8 cellular contexts compared by ENCODE assay signal in genomic region chr3:24493951-24494615, GRCh38. TPM values are rescaled to one million over a fixed set of nuclear protein-coding genes. Genes with fewer than 3 reads are reported as not detected.
DNase-seq lines count a peak whose midpoint lies in the region; ATAC-seq, FAIRE-seq and TF ChIP-seq lines count a peak whose summit lies in the region.

No MANE protein-coding gene starts in this region.

- H3K27me3 Mint-ChIP-seq in activated CD8-positive, alpha-beta T cell treated with anti-CD3 and anti-CD28 coated beads for 36 hours: peaks cover 46% of the 10 kb centered on the region

- H3K27ac ChIP-seq in fibroblast of lung (ENCODE audit: insufficient read depth, low read length) (no peak overlapping the region), mucosa of rectum (ENCODE audit: low read depth in 2 of 2, low read length in 2 of 2) (peak overlapping the region; percentile 94 to 97), aorta (ENCODE audit: low read depth in 1 of 2, low read length in 2 of 2) (peak overlapping the region; percentile 74 to 93)

- TF ChIP-seq CTCF in fibroblast of lung (conservative IDR thresholded peaks at IDR 0.05 in 1 of 2, IDR thresholded peaks at IDR 0.05 in 1 of 2; ENCODE audit: low read depth in 1 of 2, low read length in 2 of 2): no peak
- no peak for TF ChIP-seq CTCF in activated CD8-positive, alpha-beta T cell treated with anti-CD3 and anti-CD28 coated beads for 36 hours (IDR thresholded peaks at IDR 0.05)

- H3K9me3 Mint-ChIP-seq in activated CD8-positive, alpha-beta T cell treated with anti-CD3 and anti-CD28 coated beads for 36 hours: no peaks in the 10 kb centered on the region

- POLR2A ChIA-PET in activated CD8-positive, alpha-beta T cell treated with anti-CD3 and anti-CD28 coated beads for 36 hours (lab: Charles Lee): no interaction called here

- no peaks in the 10 kb centered on the region for H3K4me1 ChIP-seq in fibroblast of lung (ENCODE audit: control insufficient read depth, extremely low read depth, insufficient read depth, low read length)
- peaks cover 9 to 21% of the 10 kb centered on the region in 2 donors for H3K4me1 ChIP-seq in mucosa of rectum (ENCODE audit: control insufficient read depth in 2 of 2, insufficient read depth in 2 of 2, low read length in 2 of 2)
- H3K4me1 ChIP-seq in aorta (ENCODE audit: control insufficient read depth in 1 of 2, insufficient read depth in 2 of 2, low read length in 2 of 2): peaks cover 10 to 12% of the 10 kb centered on the region in 2 donors

- H3K36me3 ChIP-seq in fibroblast of lung (ENCODE audit: control insufficient read depth, insufficient read depth, low read length) (no peaks in the 10 kb centered on the region), mucosa of rectum (ENCODE audit: control insufficient read depth in 2 of 2, insufficient read depth in 2 of 2, low read length in 2 of 2) (no peaks in the 10 kb centered on the region), aorta (ENCODE audit: control insufficient read depth in 1 of 2, insufficient read depth in 2 of 2, low read length in 1 of 2) (no peaks in the 10 kb centered on the region)

- TF ChIP-seq POLR2A in GM12892 (IDR thresholded peaks at IDR 0.05; ENCODE audit: low read depth, low read length): no peak

- intact Hi-C loops in aorta (cut with DNase I): loop anchor here (5.0 to 10.0 kb wide), 4 partner anchors 92 to 499 kb away; no protein-coding TSS in a partner anchor
- intact Hi-C loops in activated CD8-positive, alpha-beta T cell treated with anti-CD3 and anti-CD28 coated beads for 36 hours (cut with micrococcal nuclease): no loop called here

- no peak for FAIRE-seq in GM12892 (lab: Jason Lieb, UNC)

- CTCF ChIA-PET in activated CD8-positive, alpha-beta T cell treated with anti-CD3 and anti-CD28 coated beads for 36 hours (lab: Charles Lee): no interaction called here

- DNase-seq in GM12892 (ENCODE audit: insufficient read length) (peak; percentile 13), RPMI8226 (peak; percentile 13), fibroblast of lung (ENCODE audit: low read depth in 2 of 2) (peak; percentile 10 to 44), aorta (peak; percentile 86 to 90), NCI-H1048 (lab: John Stamatoyannopoulos, UW) (no peak)
- DNase-seq in activated CD8-positive, alpha-beta T cell treated with anti-CD3 and anti-CD28 coated beads for 36 hours: no peak

- H3K9ac ChIP-seq in fibroblast of lung (ENCODE audit: insufficient read depth, low read length) (peak overlapping the region; percentile 44), mucosa of rectum (ENCODE audit: low read depth in 1 of 2, low read length in 2 of 2) (peak overlapping the region; percentile 84 to 90)

- no peaks in the 10 kb centered on the region for H3K36me3 Mint-ChIP-seq in activated CD8-positive, alpha-beta T cell treated with anti-CD3 and anti-CD28 coated beads for 36 hours (ENCODE audit: low read depth)

- H3K79me2 ChIP-seq in fibroblast of lung (ENCODE audit: control insufficient read depth, insufficient read depth, low read length): no peaks in the 10 kb centered on the region

- peak overlapping the region; percentile 85 for H3K4me2 ChIP-seq in fibroblast of lung (ENCODE audit: extremely low read depth, insufficient read depth, low read length)

- ATAC-seq in aorta (ENCODE audit: low FRiP score) (peak; percentile 80), GM18858 (IDR thresholded peaks at IDR 0.05; ENCODE audit: unreplicated experiment) (no peak)
- ATAC-seq in activated CD8-positive, alpha-beta T cell treated with anti-CD3 and anti-CD28 coated beads for 36 hours: no peak

- H4K20me1 ChIP-seq in fibroblast of lung (ENCODE audit: control insufficient read depth, extremely low read depth, insufficient read depth, low read length): no peaks in the 10 kb centered on the region

- 0% methylated on average over 43 to 48 of the region's 48 CpGs for WGBS in aorta, 2 donors

- H3K27me3 ChIP-seq in fibroblast of lung (ENCODE audit: control insufficient read depth, insufficient read depth, low read length) (no peaks in the 10 kb centered on the region), mucosa of rectum (ENCODE audit: control insufficient read depth in 2 of 2, insufficient read depth in 2 of 2, low read length in 2 of 2) (no peaks in the 10 kb centered on the region), aorta (ENCODE audit: control insufficient read depth in 1 of 2, insufficient read depth in 2 of 2, low read length in 1 of 2) (no peaks in the 10 kb centered on the region)

- H3K27ac Mint-ChIP-seq in activated CD8-positive, alpha-beta T cell treated with anti-CD3 and anti-CD28 coated beads for 36 hours: no peak overlapping the region

- H3K4me3 ChIP-seq in fibroblast of lung (replicated peaks in 1 of 4; ENCODE audit: control extremely low read depth in 1 of 4, insufficient read depth in 1 of 4, low read depth in 3 of 4, low read length in 4 of 4): peak overlapping the region; percentile 64 to 79 (median 68)
- H3K4me3 ChIP-seq in mucosa of rectum (ENCODE audit: low read length in 2 of 2): peak overlapping the region; percentile 84 to 85
- H3K4me3 ChIP-seq in aorta (ENCODE audit: low read length in 2 of 2): peak overlapping the region; percentile 76 to 78

- H2AFZ ChIP-seq in fibroblast of lung (ENCODE audit: low read length): peak overlapping the region; percentile 64

- H3K9me3 ChIP-seq in fibroblast of lung (ENCODE audit: control insufficient read depth, insufficient read depth, low read depth, low read length): no peaks in the 10 kb centered on the region
- no peaks in the 10 kb centered on the region for H3K9me3 ChIP-seq in mucosa of rectum (ENCODE audit: control insufficient read depth in 2 of 2, low read length in 2 of 2)
- H3K9me3 ChIP-seq in aorta (ENCODE audit: control insufficient read depth, low read length): no peaks in the 10 kb centered on the region

- no peaks in the 10 kb centered on the region for H3K4me1 Mint-ChIP-seq in activated CD8-positive, alpha-beta T cell treated with anti-CD3 and anti-CD28 coated beads for 36 hours (ENCODE audit: low read depth)

- no peak overlapping the region for H3K4me3 Mint-ChIP-seq in activated CD8-positive, alpha-beta T cell treated with anti-CD3 and anti-CD28 coated beads for 36 hours

RNA-seq across cellular contexts. Expression of gene THRB, which starts 0.6 kb away (rescaled TPM):
- polyA plus RNA-seq in GM12892 (2012; ENCODE audit: missing spikeins): not detected
- total RNA-seq in fibroblast of lung: 3.9 and 7.4 TPM in 2 replicates
- polyA plus RNA-seq in fibroblast of lung: 1.2 and 4.2 TPM in 2 replicates
- polyA plus RNA-seq in fibroblast of lung (2012): 0.92 and 2.8 TPM in 2 replicates
- 0.70 and 0.98 TPM in 2 replicates for polyA minus RNA-seq in fibroblast of lung (ENCODE audit: low replicate concordance)
- 10 to 100 TPM; 59.7 to 77.9 TPM for total RNA-seq in aorta
- polyA plus RNA-seq in aorta: 10 to 100 TPM; 20.2 to 25.9 TPM
- not detected for total RNA-seq in activated CD8-positive, alpha-beta T cell treated with anti-CD3 and anti-CD28 coated beads for 36 hours

Comparison
In these comparisons a context has a peak if more than half of its experiments do, and no peak if none do; other contexts are left out.
1. DNase-seq: peak in GM12892 (single experiment), RPMI8226 (single experiment), fibroblast of lung (2 of 2) and aorta (2 of 2); none in activated CD8-positive, alpha-beta T cell treated with anti-CD3 and anti-CD28 coated beads for 36 hours (single experiment) and NCI-H1048 (single experiment).
2. Peak in every context shown above with its lines, with median percentiles within 50 percentile points of each other: H3K4me3 ChIP-seq.